Comparison of ENCODE assay signal across 1 cellular context in the genomic region with DNA sequence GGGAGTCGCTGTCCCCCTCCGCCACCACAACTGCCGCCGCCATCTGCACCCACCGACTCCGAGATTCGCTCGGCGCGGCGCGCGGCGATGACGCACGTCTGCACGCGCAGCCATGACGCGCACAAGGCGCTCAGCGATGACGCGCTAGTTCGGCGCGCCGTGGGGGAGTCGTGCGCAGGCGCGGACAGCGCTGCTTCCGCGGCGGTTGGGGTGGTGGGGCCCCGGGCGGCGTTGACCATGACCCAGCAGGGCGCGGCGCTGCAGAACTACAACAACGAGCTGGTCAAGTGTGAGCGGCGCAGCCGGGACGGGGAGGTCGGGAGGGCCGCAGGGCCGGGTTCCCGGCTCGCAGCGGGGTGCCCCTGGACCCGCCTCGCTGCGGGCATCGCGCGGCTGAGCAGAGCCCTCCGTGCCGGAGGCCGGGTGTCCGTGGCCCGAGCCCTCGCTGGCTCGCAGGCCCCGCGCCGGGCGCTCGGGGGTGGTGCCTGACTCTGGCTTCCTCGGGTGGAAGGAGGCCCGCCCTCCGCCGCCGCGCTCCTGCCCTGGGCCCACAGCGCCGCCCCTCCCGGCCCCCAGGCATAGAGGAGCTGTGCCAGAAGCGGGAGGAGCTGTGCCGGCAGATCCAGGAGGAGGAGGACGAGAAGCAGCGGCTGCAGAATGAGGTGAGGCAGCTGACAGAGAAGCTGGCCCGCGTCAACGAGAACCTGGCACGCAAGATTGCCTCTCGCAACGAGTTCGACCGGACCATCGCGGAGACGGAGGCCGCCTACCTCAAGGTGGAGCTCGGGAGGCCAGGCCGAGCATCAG.
A peak's percentile ranks its signal among the peaks of the same experiment; 100 is the strongest.
TF ChIP-seq lines count a peak whose summit lies in the region.

A gene with protein sequence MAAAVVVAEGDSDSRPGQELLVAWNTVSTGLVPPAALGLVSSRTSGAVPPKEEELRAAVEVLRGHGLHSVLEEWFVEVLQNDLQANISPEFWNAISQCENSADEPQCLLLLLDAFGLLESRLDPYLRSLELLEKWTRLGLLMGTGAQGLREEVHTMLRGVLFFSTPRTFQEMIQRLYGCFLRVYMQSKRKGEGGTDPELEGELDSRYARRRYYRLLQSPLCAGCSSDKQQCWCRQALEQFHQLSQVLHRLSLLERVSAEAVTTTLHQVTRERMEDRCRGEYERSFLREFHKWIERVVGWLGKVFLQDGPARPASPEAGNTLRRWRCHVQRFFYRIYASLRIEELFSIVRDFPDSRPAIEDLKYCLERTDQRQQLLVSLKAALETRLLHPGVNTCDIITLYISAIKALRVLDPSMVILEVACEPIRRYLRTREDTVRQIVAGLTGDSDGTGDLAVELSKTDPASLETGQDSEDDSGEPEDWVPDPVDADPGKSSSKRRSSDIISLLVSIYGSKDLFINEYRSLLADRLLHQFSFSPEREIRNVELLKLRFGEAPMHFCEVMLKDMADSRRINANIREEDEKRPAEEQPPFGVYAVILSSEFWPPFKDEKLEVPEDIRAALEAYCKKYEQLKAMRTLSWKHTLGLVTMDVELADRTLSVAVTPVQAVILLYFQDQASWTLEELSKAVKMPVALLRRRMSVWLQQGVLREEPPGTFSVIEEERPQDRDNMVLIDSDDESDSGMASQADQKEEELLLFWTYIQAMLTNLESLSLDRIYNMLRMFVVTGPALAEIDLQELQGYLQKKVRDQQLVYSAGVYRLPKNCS (minus strand): TSS at position 71 of the 807 bp plus-strand sequence. CDS start 28 bp downstream, at position 43.
A gene with protein sequence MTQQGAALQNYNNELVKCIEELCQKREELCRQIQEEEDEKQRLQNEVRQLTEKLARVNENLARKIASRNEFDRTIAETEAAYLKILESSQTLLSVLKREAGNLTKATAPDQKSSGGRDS (plus strand): TSS at position 187 of the 807 bp plus-strand sequence. CDS start 51 bp downstream, at position 238.

TF ChIP-seq in HEK293, 187 proteins besides CTCF, POLR2A, EP300 and RAD21 (continued from another document and continues in another):
- TF ChIP-seq, protein P1, sequence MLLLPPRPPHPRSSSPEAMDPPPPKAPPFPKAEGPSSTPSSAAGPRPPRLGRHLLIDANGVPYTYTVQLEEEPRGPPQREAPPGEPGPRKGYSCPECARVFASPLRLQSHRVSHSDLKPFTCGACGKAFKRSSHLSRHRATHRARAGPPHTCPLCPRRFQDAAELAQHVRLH (tag by site-specific recombination; IDR thresholded peaks at IDR 0.05), result no peak; the same call in 1 of the 2 replicates
- TF ChIP-seq ZNF830 (tag by site-specific recombination; IDR thresholded peaks at IDR 0.05; ENCODE audit: low read depth) (no peak), ZBTB21 (tag by site-specific recombination; IDR thresholded peaks at IDR 0.05) (peak; percentile 95), YY2 (tag by site-specific recombination; IDR thresholded peaks at IDR 0.05) (peak; percentile 99), HOXA7 (CRISPR knock-in tag; IDR thresholded peaks at IDR 0.05; ENCODE audit: borderline replicate concordance) (no peak), ZNF335 (tag by site-specific recombination; conservative IDR thresholded peaks at IDR 0.05) (peak; percentile 88), ZNF394 (tag by site-specific recombination; IDR thresholded peaks at IDR 0.05; ENCODE audit: borderline replicate concordance) (peak; percentile 100), SCRT2 (tag by site-specific recombination; IDR thresholded peaks at IDR 0.05) (no peak), GLI4 (tag by site-specific recombination; IDR thresholded peaks at IDR 0.05) (no peak), ZNF658 (tag by site-specific recombination; IDR thresholded peaks at IDR 0.05) (no peak), ZNF747 (tag by site-specific recombination; IDR thresholded peaks at IDR 0.05) (no peak), GFI1B (tag by site-specific recombination; IDR thresholded peaks at IDR 0.05) (no peak; the same call in 1 of the 2 replicates), KLF1 (tag by site-specific recombination; IDR thresholded peaks at IDR 0.05) (peak; percentile 84), TCF7L2 (IDR thresholded peaks at IDR 0.05; ENCODE audit: borderline replicate concordance, low read depth, low read length) (no peak), ZBTB8A (tag by site-specific recombination; IDR thresholded peaks at IDR 0.05) (peak; percentile 91), ZNF571 (tag by site-specific recombination; IDR thresholded peaks at IDR 0.05) (no peak), ZNF792 (tag by site-specific recombination; IDR thresholded peaks at IDR 0.05) (no peak), ZNF23 (tag by site-specific recombination; IDR thresholded peaks at IDR 0.05; ENCODE audit: borderline replicate concordance) (no peak), ZNF701 (tag by site-specific recombination; IDR thresholded peaks at IDR 0.05) (no peak), ZNF292 (tag by site-specific recombination; IDR thresholded peaks at IDR 0.05; ENCODE audit: borderline replicate concordance, low read depth) (no peak), ZNF433 (tag by site-specific recombination; IDR thresholded peaks at IDR 0.05; ENCODE audit: low read depth) (no peak), HOXD13 (CRISPR knock-in tag; IDR thresholded peaks at IDR 0.05; ENCODE audit: borderline replicate concordance) (no peak), ZNF214 (tag by site-specific recombination; IDR thresholded peaks at IDR 0.05; ENCODE audit: borderline replicate concordance) (no peak), ZSCAN16 (tag by site-specific recombination; IDR thresholded peaks at IDR 0.05) (no peak), ZNF510 (tag by site-specific recombination; IDR thresholded peaks at IDR 0.05; ENCODE audit: insufficient replicate concordance) (no peak), ZNF133 (tag by site-specific recombination; IDR thresholded peaks at IDR 0.05) (no peak), KLF7 (tag by site-specific recombination; IDR thresholded peaks at IDR 0.05; ENCODE audit: borderline replicate concordance) (0 out of 2 replicates have a peak, but pooled peaks have one; percentile 16), ZFP41 (tag by site-specific recombination; IDR thresholded peaks at IDR 0.05; ENCODE audit: borderline replicate concordance) (no peak), ZNF239 (tag by site-specific recombination; IDR thresholded peaks at IDR 0.05) (no peak), ZNF391 (tag by site-specific recombination; IDR thresholded peaks at IDR 0.05; ENCODE audit: borderline replicate concordance, low read depth) (peak; percentile 82; the same call in 1 of the 2 replicates)
- TF ChIP-seq, protein P2, sequence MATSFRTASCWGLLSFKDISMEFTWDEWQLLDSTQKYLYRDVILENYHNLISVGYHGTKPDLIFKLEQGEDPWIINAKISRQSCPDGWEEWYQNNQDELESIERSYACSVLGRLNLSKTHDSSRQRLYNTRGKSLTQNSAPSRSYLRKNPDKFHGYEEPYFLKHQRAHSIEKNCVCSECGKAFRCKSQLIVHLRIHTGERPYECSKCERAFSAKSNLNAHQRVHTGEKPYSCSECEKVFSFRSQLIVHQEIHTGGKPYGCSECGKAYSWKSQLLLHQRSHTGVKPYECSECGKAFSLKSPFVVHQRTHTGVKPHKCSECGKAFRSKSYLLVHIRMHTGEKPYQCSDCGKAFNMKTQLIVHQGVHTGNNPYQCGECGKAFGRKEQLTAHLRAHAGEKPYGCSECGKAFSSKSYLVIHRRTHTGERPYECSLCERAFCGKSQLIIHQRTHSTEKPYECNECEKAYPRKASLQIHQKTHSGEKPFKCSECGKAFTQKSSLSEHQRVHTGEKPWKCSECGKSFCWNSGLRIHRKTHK (tag by site-specific recombination; IDR thresholded peaks at IDR 0.05), result no peak
- TF ChIP-seq, protein P3, sequence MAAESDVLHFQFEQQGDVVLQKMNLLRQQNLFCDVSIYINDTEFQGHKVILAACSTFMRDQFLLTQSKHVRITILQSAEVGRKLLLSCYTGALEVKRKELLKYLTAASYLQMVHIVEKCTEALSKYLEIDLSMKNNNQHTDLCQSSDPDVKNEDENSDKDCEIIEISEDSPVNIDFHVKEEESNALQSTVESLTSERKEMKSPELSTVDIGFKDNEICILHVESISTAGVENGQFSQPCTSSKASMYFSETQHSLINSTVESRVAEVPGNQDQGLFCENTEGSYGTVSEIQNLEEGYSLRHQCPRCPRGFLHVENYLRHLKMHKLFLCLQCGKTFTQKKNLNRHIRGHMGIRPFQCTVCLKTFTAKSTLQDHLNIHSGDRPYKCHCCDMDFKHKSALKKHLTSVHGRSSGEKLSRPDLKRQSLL (tag by site-specific recombination; IDR thresholded peaks at IDR 0.05), result no peak
- TF ChIP-seq, protein P4, sequence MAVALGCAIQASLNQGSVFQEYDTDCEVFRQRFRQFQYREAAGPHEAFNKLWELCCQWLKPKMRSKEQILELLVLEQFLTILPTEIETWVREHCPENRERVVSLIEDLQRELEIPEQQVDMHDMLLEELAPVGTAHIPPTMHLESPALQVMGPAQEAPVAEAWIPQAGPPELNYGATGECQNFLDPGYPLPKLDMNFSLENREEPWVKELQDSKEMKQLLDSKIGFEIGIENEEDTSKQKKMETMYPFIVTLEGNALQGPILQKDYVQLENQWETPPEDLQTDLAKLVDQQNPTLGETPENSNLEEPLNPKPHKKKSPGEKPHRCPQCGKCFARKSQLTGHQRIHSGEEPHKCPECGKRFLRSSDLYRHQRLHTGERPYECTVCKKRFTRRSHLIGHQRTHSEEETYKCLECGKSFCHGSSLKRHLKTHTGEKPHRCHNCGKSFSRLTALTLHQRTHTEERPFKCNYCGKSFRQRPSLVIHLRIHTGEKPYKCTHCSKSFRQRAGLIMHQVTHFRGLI (tag by site-specific recombination; IDR thresholded peaks at IDR 0.05), result no peak
- TF ChIP-seq, protein P5, sequence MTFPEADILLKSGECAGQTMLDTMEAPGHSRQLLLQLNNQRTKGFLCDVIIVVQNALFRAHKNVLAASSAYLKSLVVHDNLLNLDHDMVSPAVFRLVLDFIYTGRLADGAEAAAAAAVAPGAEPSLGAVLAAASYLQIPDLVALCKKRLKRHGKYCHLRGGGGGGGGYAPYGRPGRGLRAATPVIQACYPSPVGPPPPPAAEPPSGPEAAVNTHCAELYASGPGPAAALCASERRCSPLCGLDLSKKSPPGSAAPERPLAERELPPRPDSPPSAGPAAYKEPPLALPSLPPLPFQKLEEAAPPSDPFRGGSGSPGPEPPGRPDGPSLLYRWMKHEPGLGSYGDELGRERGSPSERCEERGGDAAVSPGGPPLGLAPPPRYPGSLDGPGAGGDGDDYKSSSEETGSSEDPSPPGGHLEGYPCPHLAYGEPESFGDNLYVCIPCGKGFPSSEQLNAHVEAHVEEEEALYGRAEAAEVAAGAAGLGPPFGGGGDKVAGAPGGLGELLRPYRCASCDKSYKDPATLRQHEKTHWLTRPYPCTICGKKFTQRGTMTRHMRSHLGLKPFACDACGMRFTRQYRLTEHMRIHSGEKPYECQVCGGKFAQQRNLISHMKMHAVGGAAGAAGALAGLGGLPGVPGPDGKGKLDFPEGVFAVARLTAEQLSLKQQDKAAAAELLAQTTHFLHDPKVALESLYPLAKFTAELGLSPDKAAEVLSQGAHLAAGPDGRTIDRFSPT (tag by site-specific recombination; IDR thresholded peaks at IDR 0.05), result no peak
- TF ChIP-seq, protein P6, sequence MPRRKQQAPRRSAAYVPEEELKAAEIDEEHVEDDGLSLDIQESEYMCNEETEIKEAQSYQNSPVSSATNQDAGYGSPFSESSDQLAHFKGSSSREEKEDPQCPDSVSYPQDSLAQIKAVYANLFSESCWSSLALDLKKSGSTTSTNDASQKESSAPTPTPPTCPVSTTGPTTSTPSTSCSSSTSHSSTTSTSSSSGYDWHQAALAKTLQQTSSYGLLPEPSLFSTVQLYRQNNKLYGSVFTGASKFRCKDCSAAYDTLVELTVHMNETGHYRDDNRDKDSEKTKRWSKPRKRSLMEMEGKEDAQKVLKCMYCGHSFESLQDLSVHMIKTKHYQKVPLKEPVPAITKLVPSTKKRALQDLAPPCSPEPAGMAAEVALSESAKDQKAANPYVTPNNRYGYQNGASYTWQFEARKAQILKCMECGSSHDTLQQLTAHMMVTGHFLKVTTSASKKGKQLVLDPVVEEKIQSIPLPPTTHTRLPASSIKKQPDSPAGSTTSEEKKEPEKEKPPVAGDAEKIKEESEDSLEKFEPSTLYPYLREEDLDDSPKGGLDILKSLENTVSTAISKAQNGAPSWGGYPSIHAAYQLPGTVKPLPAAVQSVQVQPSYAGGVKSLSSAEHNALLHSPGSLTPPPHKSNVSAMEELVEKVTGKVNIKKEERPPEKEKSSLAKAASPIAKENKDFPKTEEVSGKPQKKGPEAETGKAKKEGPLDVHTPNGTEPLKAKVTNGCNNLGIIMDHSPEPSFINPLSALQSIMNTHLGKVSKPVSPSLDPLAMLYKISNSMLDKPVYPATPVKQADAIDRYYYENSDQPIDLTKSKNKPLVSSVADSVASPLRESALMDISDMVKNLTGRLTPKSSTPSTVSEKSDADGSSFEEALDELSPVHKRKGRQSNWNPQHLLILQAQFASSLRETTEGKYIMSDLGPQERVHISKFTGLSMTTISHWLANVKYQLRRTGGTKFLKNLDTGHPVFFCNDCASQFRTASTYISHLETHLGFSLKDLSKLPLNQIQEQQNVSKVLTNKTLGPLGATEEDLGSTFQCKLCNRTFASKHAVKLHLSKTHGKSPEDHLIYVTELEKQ (tag by site-specific recombination; IDR thresholded peaks at IDR 0.05; ENCODE audit: borderline replicate concordance), result peak; percentile 35; the same call in 1 of the 2 replicates
- TF ChIP-seq, protein P7, sequence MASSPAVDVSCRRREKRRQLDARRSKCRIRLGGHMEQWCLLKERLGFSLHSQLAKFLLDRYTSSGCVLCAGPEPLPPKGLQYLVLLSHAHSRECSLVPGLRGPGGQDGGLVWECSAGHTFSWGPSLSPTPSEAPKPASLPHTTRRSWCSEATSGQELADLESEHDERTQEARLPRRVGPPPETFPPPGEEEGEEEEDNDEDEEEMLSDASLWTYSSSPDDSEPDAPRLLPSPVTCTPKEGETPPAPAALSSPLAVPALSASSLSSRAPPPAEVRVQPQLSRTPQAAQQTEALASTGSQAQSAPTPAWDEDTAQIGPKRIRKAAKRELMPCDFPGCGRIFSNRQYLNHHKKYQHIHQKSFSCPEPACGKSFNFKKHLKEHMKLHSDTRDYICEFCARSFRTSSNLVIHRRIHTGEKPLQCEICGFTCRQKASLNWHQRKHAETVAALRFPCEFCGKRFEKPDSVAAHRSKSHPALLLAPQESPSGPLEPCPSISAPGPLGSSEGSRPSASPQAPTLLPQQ (tag by site-specific recombination; IDR thresholded peaks at IDR 0.05), result peak; percentile 98
- TF ChIP-seq, protein P8, sequence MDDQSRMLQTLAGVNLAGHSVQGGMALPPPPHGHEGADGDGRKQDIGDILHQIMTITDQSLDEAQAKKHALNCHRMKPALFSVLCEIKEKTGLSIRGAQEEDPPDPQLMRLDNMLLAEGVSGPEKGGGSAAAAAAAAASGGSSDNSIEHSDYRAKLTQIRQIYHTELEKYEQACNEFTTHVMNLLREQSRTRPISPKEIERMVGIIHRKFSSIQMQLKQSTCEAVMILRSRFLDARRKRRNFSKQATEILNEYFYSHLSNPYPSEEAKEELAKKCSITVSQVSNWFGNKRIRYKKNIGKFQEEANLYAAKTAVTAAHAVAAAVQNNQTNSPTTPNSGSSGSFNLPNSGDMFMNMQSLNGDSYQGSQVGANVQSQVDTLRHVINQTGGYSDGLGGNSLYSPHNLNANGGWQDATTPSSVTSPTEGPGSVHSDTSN (CRISPR knock-in tag; IDR thresholded peaks at IDR 0.05), result peak; percentile 97
